In genomic region chr5:174725991-174726601, GRCh38 we compare ENCODE assay signal across 16 cellular contexts. TPM values are rescaled to one million over a fixed set of nuclear protein-coding genes. Genes with fewer than 3 reads are reported as not detected.
DNase-seq lines count a peak whose midpoint lies in the region; ATAC-seq and TF ChIP-seq lines count a peak whose summit lies in the region.
"Had no signal": no experiment of that assay in that cellular context is flagged by ENCODE, and none has a peak within 500 bp of the region (broad histone marks: within the 10 kb centered on the region; RNA-seq: fewer than 3 reads in every experiment).

No MANE protein-coding gene starts in this region.

- H3K36me3 ChIP-seq in MG63, result peaks cover 3% of the 10 kb centered on the region; the same call in 1 of the 2 replicates
- H3K36me3 ChIP-seq: ascending aorta had no signal

- ATAC-seq in natural killer cell treated with Interleukin-12 subunit alpha and Interleukin-12 subunit beta and Interleukin-15 and Interleukin-18, amount 100 ng/mL, for 72 hours, result no peak
- ATAC-seq in natural killer cell, result no peak
- no peak for ATAC-seq in activated CD8-positive, alpha-beta T cell treated with anti-CD3 and anti-CD28 coated beads, Interleukin-2, amount 10 ng/mL, durations not matched to agents 7 days and 5 days
- ATAC-seq in HG03432 (IDR thresholded peaks at IDR 0.05; ENCODE audit: unreplicated experiment), result no peak

- peaks cover 4 to 5% of the 10 kb centered on the region in 2 donors for H3K4me1 Mint-ChIP-seq in natural killer cell treated with Interleukin-12 subunit alpha and Interleukin-12 subunit beta and Interleukin-15 and Interleukin-18, amount 100 ng/mL, for 72 hours (ENCODE audit: low read depth in 2 of 2)
- H3K4me1 Mint-ChIP-seq in natural killer cell (peaks cover 7 to 9% of the 10 kb centered on the region in 2 donors), nephron (peaks cover 23% of the 10 kb centered on the region)
- H3K4me1 Mint-ChIP-seq in activated CD8-positive, alpha-beta T cell treated with anti-CD3 and anti-CD28 coated beads, Interleukin-2, amount 10 ng/mL, durations not matched to agents 7 days and 5 days (ENCODE audit: low read depth), result peaks cover 5% of the 10 kb centered on the region

- no peak overlapping the region for H3K27ac ChIP-seq in coronary artery
- H3K27ac ChIP-seq: ascending aorta had no signal

- H3K4me3 Mint-ChIP-seq in natural killer cell treated with Interleukin-12 subunit alpha and Interleukin-12 subunit beta and Interleukin-15 and Interleukin-18, amount 100 ng/mL, for 72 hours, result peak overlapping the region; percentile 17
- H3K4me3 Mint-ChIP-seq in natural killer cell (no peak overlapping the region), nephron (peak overlapping the region; percentile 86 to 89 (median 86))
- H3K4me3 Mint-ChIP-seq in activated CD8-positive, alpha-beta T cell treated with anti-CD3 and anti-CD28 coated beads, Interleukin-2, amount 10 ng/mL, durations not matched to agents 7 days and 5 days, result no peak overlapping the region

- TF ChIP-seq CTCF in natural killer cell (IDR thresholded peaks at IDR 0.05) (no peak), coronary artery (IDR thresholded peaks at IDR 0.05) (no peak), nephron (IDR thresholded peaks at IDR 0.05; ENCODE audit: unreplicated experiment in 3 of 3) (no peak)

- H3K27me3 Mint-ChIP-seq in natural killer cell treated with Interleukin-12 subunit alpha and Interleukin-12 subunit beta and Interleukin-15 and Interleukin-18, amount 100 ng/mL, for 72 hours, result peaks cover 52 to 73% of the 10 kb centered on the region in 2 donors
- H3K27me3 Mint-ChIP-seq in natural killer cell (ENCODE audit: low read depth in 2 of 2) (peaks cover 53 to 87% of the 10 kb centered on the region in 2 donors), nephron (ENCODE audit: low read depth) (peaks cover 100% of the 10 kb centered on the region)
- H3K27me3 Mint-ChIP-seq in activated CD8-positive, alpha-beta T cell treated with anti-CD3 and anti-CD28 coated beads, Interleukin-2, amount 10 ng/mL, durations not matched to agents 7 days and 5 days (ENCODE audit: low read depth), result peaks cover 78% of the 10 kb centered on the region

- no peak for DNase-seq in natural killer cell treated with Interleukin-12 subunit alpha and Interleukin-12 subunit beta and Interleukin-15 and Interleukin-18, amount 100 ng/mL, for 72 hours (ENCODE audit: low spot score)
- DNase-seq in natural killer cell (no peak), coronary artery (ENCODE audit: low spot score) (no peak), GOT3 (lab: John Stamatoyannopoulos, UW) (no peak), MG63 (no peak)
- no peak for DNase-seq in activated CD8-positive, alpha-beta T cell treated with anti-CD3 and anti-CD28 coated beads, Interleukin-2, amount 10 ng/mL, durations not matched to agents 7 days and 5 days
- DNase-seq: activated CD4-positive, alpha-beta T cell treated with anti-CD3 and anti-CD28 coated beads for 1 hour; activated T-cell treated with anti-CD3 and anti-CD28 coated beads, Interleukin-2, amount 50 U/mL, for 48 hours; islet precursor cell; MV-4-11; naive B cell; NCI-H2171 treated with DMSO at 0.1 percent for 48 hours; tibial artery had no signal

- H3K4me3 ChIP-seq in coronary artery, result peak overlapping the region; percentile 70
- H3K4me3 ChIP-seq in MG63, result no peak overlapping the region

- intact Hi-C loops in natural killer cell (cut with micrococcal nuclease), result no loop called here

- H3K9me3 ChIP-seq in MG63, result no peaks in the 10 kb centered on the region
- H3K9me3 ChIP-seq: ascending aorta, tibial artery had no signal

- H3K36me3 Mint-ChIP-seq in natural killer cell treated with Interleukin-12 subunit alpha and Interleukin-12 subunit beta and Interleukin-15 and Interleukin-18, amount 100 ng/mL, for 72 hours, result peaks cover 6% of the 10 kb centered on the region
- H3K36me3 Mint-ChIP-seq in natural killer cell (peaks cover 10% of the 10 kb centered on the region), nephron (ENCODE audit: low read depth) (peaks cover 11% of the 10 kb centered on the region)
- peaks cover 2% of the 10 kb centered on the region for H3K36me3 Mint-ChIP-seq in activated CD8-positive, alpha-beta T cell treated with anti-CD3 and anti-CD28 coated beads, Interleukin-2, amount 10 ng/mL, durations not matched to agents 7 days and 5 days (ENCODE audit: low read depth)

- H3K27me3 ChIP-seq in MG63, result peaks cover 22% of the 10 kb centered on the region

- CTCF ChIA-PET in activated CD8-positive, alpha-beta T cell treated with anti-CD3 and anti-CD28 coated beads, Interleukin-2, amount 10 ng/mL, durations not matched to agents 7 days and 5 days (lab: Charles Lee), result no interaction called here

- H3K9me3 Mint-ChIP-seq in natural killer cell treated with Interleukin-12 subunit alpha and Interleukin-12 subunit beta and Interleukin-15 and Interleukin-18, amount 100 ng/mL, for 72 hours, result peaks cover 4% of the 10 kb centered on the region
- H3K9me3 Mint-ChIP-seq in natural killer cell (no peaks in the 10 kb centered on the region), nephron (no peaks in the 10 kb centered on the region)
- no peaks in the 10 kb centered on the region for H3K9me3 Mint-ChIP-seq in activated CD8-positive, alpha-beta T cell treated with anti-CD3 and anti-CD28 coated beads, Interleukin-2, amount 10 ng/mL, durations not matched to agents 7 days and 5 days (ENCODE audit: insufficient read depth)

- POLR2A ChIA-PET in activated CD8-positive, alpha-beta T cell treated with anti-CD3 and anti-CD28 coated beads, Interleukin-2, amount 10 ng/mL, durations not matched to agents 7 days and 5 days (lab: Charles Lee), result no interaction called here

- H3K27ac Mint-ChIP-seq in natural killer cell treated with Interleukin-12 subunit alpha and Interleukin-12 subunit beta and Interleukin-15 and Interleukin-18, amount 100 ng/mL, for 72 hours, result no peak overlapping the region
- H3K27ac Mint-ChIP-seq in natural killer cell, result no peak overlapping the region
- no peak overlapping the region for H3K27ac Mint-ChIP-seq in nephron
- H3K27ac Mint-ChIP-seq in activated CD8-positive, alpha-beta T cell treated with anti-CD3 and anti-CD28 coated beads, Interleukin-2, amount 10 ng/mL, durations not matched to agents 7 days and 5 days, result no peak overlapping the region
- H3K27ac Mint-ChIP-seq: naive B cell had no signal

RNA-seq across cellular contexts. Expression of gene MSX2, which starts 1.7 kb away (rescaled TPM):
- total RNA-seq in natural killer cell treated with Interleukin-12 subunit alpha and Interleukin-12 subunit beta and Interleukin-15 and Interleukin-18, amount 100 ng/mL, for 72 hours, result not detected
- under 1 TPM in 1 of 3 donors, not detected in 2; 0.40 TPM for total RNA-seq in natural killer cell
- total RNA-seq in activated CD8-positive, alpha-beta T cell treated with anti-CD3 and anti-CD28 coated beads, Interleukin-2, amount 10 ng/mL, durations not matched to agents 7 days and 5 days, result not detected
- total RNA-seq in MG63 (2014; rRNA removed; shearing (Covaris generic); ENCODE audit: low replicate concordance), result 8.5 and 10.7 TPM in 2 replicates
- total RNA-seq: ascending aorta had no signal

Comparison
In these comparisons a context has a peak if more than half of its experiments do, and no peak if none do; other contexts are left out.
1. H3K4me3 Mint-ChIP-seq: peak in natural killer cell treated with Interleukin-12 subunit alpha and Interleukin-12 subunit beta and Interleukin-15 and Interleukin-18, amount 100 ng/mL, for 72 hours (single experiment) and nephron (3 of 3); none in natural killer cell (single experiment) and activated CD8-positive, alpha-beta T cell treated with anti-CD3 and anti-CD28 coated beads, Interleukin-2, amount 10 ng/mL, durations not matched to agents 7 days and 5 days (single experiment).